ENCODE assay signal across 14 cellular contexts in genomic region chr6:106747139-106747538, GRCh38.
A peak's percentile ranks its signal among the peaks of the same experiment; 100 is the strongest.
DNase-seq lines count a peak whose midpoint lies in the region; ATAC-seq and TF ChIP-seq lines count a peak whose summit lies in the region.
"Had no signal": no experiment of that assay in that cellular context is flagged by ENCODE, and none has a peak within 500 bp of the region (broad histone marks: within the 10 kb centered on the region; RNA-seq: fewer than 3 reads in every experiment).

No MANE protein-coding gene starts in this region.

- H3K9me3 ChIP-seq in vagina, result no peaks in the 10 kb centered on the region

- DNase-seq in NCI-H2107 treated with DMSO at 0.1 percent for 48 hours (lab: John Stamatoyannopoulos, UW; ENCODE audit: unreplicated experiment) (peak; percentile 39), NCI-H2107 (lab: John Stamatoyannopoulos, UW) (no peak), NCI-H748 treated with DMSO at 0.1 percent for 48 hours (lab: John Stamatoyannopoulos, UW) (peak; percentile 64), vagina (ENCODE audit: extremely low spot score in 2 of 2) (no peak), GDM1 (lab: John Stamatoyannopoulos, UW) (no peak), NCI-H2227 (lab: John Stamatoyannopoulos, UW; ENCODE audit: unreplicated experiment) (no peak), C1 segment of cervical spinal cord (lab: John Stamatoyannopoulos, UW) (no peak)
- DNase-seq: ACHN; CD8-positive, alpha-beta memory T cell; GF-D8; head of caudate nucleus; NCI-H1930; T-cell had no signal

- H3K27ac ChIP-seq in vagina, result peak overlapping the region; percentile 20

- no peaks in the 10 kb centered on the region for H3K4me1 ChIP-seq in vagina

- no peak for TF ChIP-seq POLR2A in vagina (IDR thresholded peaks at IDR 0.05)

- no peaks in the 10 kb centered on the region for H3K27me3 ChIP-seq in vagina

- H3K4me3 ChIP-seq in vagina, result no peak overlapping the region

- no peak for TF ChIP-seq CTCF in vagina (IDR thresholded peaks at IDR 0.05)

- no peaks in the 10 kb centered on the region for H3K36me3 ChIP-seq in vagina

- ATAC-seq in esophagus mucosa, result peak; percentile 81
- ATAC-seq: T-cell had no signal

- intact Hi-C loops in vagina (cut with DNase I), result no loop called here

Comparison
In these comparisons a context has a peak if more than half of its experiments do, and no peak if none do; other contexts are left out.
1. DNase-seq: peak in NCI-H2107 treated with DMSO at 0.1 percent for 48 hours (single experiment) and NCI-H748 treated with DMSO at 0.1 percent for 48 hours (single experiment); none in NCI-H2107 (single experiment), vagina (0 of 2), GDM1 (single experiment), NCI-H2227 (single experiment) and C1 segment of cervical spinal cord (0 of 14).